In genomic region chr2:203790134-203790533, GRCh38 we compare ENCODE assay signal across 29 cellular contexts.
DNase-seq lines count a peak whose midpoint lies in the region; ATAC-seq, FAIRE-seq and TF ChIP-seq lines count a peak whose summit lies in the region.
"Had no signal": no experiment of that assay in that cellular context is flagged by ENCODE, and none has a peak within 500 bp of the region (broad histone marks: within the 10 kb centered on the region; RNA-seq: fewer than 3 reads in every experiment).

No MANE protein-coding gene starts in this region.

- no peak overlapping the region for H3K23ac ChIP-seq in IMR-90 (ENCODE audit: low read depth, low read length)

- no peak overlapping the region for H4K91ac ChIP-seq in IMR-90 (ENCODE audit: insufficient read depth, low read depth, low read length)

- H3K4me2 ChIP-seq in A549 (no peak overlapping the region), IMR-90 (ENCODE audit: low read depth, low read length) (no peak overlapping the region)

- no peak overlapping the region for H3K56ac ChIP-seq in IMR-90 (ENCODE audit: extremely low read depth, insufficient read depth, low read length)

- no TSS peak for BruUV-seq in IMR-90 (replicated peaks; lab: Mats Ljungman, UMichigan)

- H2BK15ac ChIP-seq in IMR-90 (ENCODE audit: low read depth, low read length): no peak overlapping the region

- POLR2A ChIA-PET in A549 (lab: Yijun Ruan, JAX) (no interaction called here), IMR-90 (lab: Charles Lee; ENCODE audit: unreplicated experiment) (no interaction called here)

- no peak overlapping the region for H4K8ac ChIP-seq in IMR-90 (ENCODE audit: low read depth in 2 of 2, low read length in 2 of 2)

- H2AK9ac ChIP-seq in IMR-90 (replicated peaks; ENCODE audit: low read depth, low read length, poor library complexity): no peak overlapping the region

- H3K18ac ChIP-seq in IMR-90 (ENCODE audit: low read depth, low read length): no peak overlapping the region

- TF ChIP-seq CTCF in A549 (IDR thresholded peaks at IDR 0.05): no peak
- no peak for TF ChIP-seq CTCF in IMR-90 (conservative IDR thresholded peaks at IDR 0.05; ENCODE audit: low read depth, low read length)
- no peak for TF ChIP-seq CTCF in pancreas (IDR thresholded peaks at IDR 0.05)
- TF ChIP-seq CTCF in vagina (IDR thresholded peaks at IDR 0.05): no peak

- no peaks in the 10 kb centered on the region for H3K79me1 ChIP-seq in IMR-90 (ENCODE audit: low read depth in 1 of 2, low read length in 2 of 2)

- ATAC-seq in A549 (no peak), IMR-90 (ENCODE audit: low read depth) (no peak), pancreas (no peak)
- ATAC-seq: activated CD8-positive, alpha-beta memory T cell treated with anti-CD3 and anti-CD28 coated beads, Interleukin-2, amount 10 ng/mL, durations not matched to agents 7 days and 5 days; heart right ventricle; left ventricle myocardium superior; Panc1; upper lobe of right lung had no signal

- no peak for TF ChIP-seq RAD21 in A549 (conservative IDR thresholded peaks at IDR 0.05 in 1 of 2, IDR thresholded peaks at IDR 0.05 in 1 of 2)
- TF ChIP-seq RAD21 in IMR-90 (IDR thresholded peaks at IDR 0.05; ENCODE audit: low read length): no peak

- H3K36me3 ChIP-seq in IMR-90 (ENCODE audit: control insufficient read depth, insufficient read depth, low read length) (no peaks in the 10 kb centered on the region), pancreas (no peaks in the 10 kb centered on the region), vagina (no peaks in the 10 kb centered on the region)
- H3K36me3 ChIP-seq: heart right ventricle, SJCRH30, upper lobe of right lung had no signal

- in situ Hi-C loops in IMR-90 (cut with MboI; ENCODE audit: low sequenced_read_pairs): no loop called here

- no peak overlapping the region for H4K5ac ChIP-seq in IMR-90 (ENCODE audit: low read depth, low read length)

- TF ChIP-seq POLR2A in A549 (IDR thresholded peaks at IDR 0.05; ENCODE audit: low read length) (no peak), IMR-90 (IDR thresholded peaks at IDR 0.05; ENCODE audit: low read depth, low read length) (no peak), vagina (IDR thresholded peaks at IDR 0.05) (no peak)

- 73% methylated on average over 2 of the region's 2 CpGs for WGBS in A549 (ENCODE audit: missing lambda C conversion rate)
- WGBS in IMR-90 (ENCODE audit: extremely low coverage in 2 of 2, insufficient read length in 1 of 2), 2 experiments: no CpG with 5 or more reads among the region's 2 CpGs
- WGBS in pancreas, 2 donors: 91 to 93% methylated on average over 2 of the region's 2 CpGs

- CTCF ChIA-PET in A549 (lab: Yijun Ruan, JAX): no interaction called here
- CTCF ChIA-PET in IMR-90 (lab: Yijun Ruan, JAX): no interaction called here

- H3K9me3 ChIP-seq in A549 (no peaks in the 10 kb centered on the region), IMR-90 (ENCODE audit: control insufficient read depth, insufficient read depth, low read length) (no peaks in the 10 kb centered on the region), pancreas (no peaks in the 10 kb centered on the region), vagina (no peaks in the 10 kb centered on the region)
- H3K9me3 ChIP-seq: heart right ventricle, SJCRH30, upper lobe of right lung had no signal

- no peak overlapping the region for H3K9ac ChIP-seq in IMR-90 (ENCODE audit: low read depth, low read length)

- no peak for DNase-seq in A549 (ENCODE audit: low read depth in 1 of 2, low spot score in 1 of 2)
- DNase-seq in IMR-90: peak; percentile 15
- DNase-seq in iris pigment epithelial cell (ENCODE audit: low read depth): peak; percentile 44
- no peak for DNase-seq in pancreas
- DNase-seq in vagina (ENCODE audit: extremely low spot score in 2 of 2): no peak
- no peak for DNase-seq in LoVo (ENCODE audit: low spot score)
- DNase-seq in stimulated activated CD4-positive, alpha-beta T cell treated with anti-CD3 and anti-CD28 coated beads, Interleukin-1b, Interleukin-23, amount 100 ng/mL, for 48 hours: no peak
- DNase-seq: activated CD8-positive, alpha-beta memory T cell treated with anti-CD3 and anti-CD28 coated beads, Interleukin-2, amount 10 ng/mL, durations not matched to agents 7 days and 5 days; activated naive CD4-positive, alpha-beta T cell treated with anti-CD3 and anti-CD28 coated beads, Interleukin-2, amount 50 U/mL, for 16 hours; aorta; cerebellar nuclear complex; effector CD8-positive, alpha-beta T cell; H7; heart right ventricle; left ventricle myocardium superior; NCI-H1436; NCI-H510A treated with DMSO at 0.1 percent for 48 hours; NK-92 treated with Interleukin-12 subunit alpha and Interleukin-12 subunit beta, amount 100 ng/mL, for 24 hours; SJCRH30; stimulated activated CD8-positive, alpha-beta memory T cell treated with anti-CD3 and anti-CD28 coated beads, Interleukin-4, amount 100 ng/mL, for 48 hours; upper lobe of right lung had no signal

- H3K27me3 ChIP-seq in IMR-90 (ENCODE audit: control insufficient read depth, insufficient read depth, low read length): peaks cover 3% of the 10 kb centered on the region; the same call in 1 of the 2 replicates
- H3K27me3 ChIP-seq in pancreas: no peaks in the 10 kb centered on the region
- H3K27me3 ChIP-seq in vagina: no peaks in the 10 kb centered on the region
- H3K27me3 ChIP-seq: heart right ventricle, SJCRH30, upper lobe of right lung had no signal

- H2AK5ac ChIP-seq in IMR-90 (ENCODE audit: low read depth, low read length): no peak overlapping the region

- H3K9me3 Mint-ChIP-seq in dendritic cell treated with granulocyte-macrophage colony-stimulating factor and Interleukin-4, amounts not matched to agents 40 ng/mL and 50 ng/mL, for 4 days: no peaks in the 10 kb centered on the region
- H3K9me3 Mint-ChIP-seq: activated T-helper 1 cell treated with anti-CD3 and anti-CD28 coated beads, Interleukin-12 subunit alpha, Interleukin-12 subunit beta, Interleukin-2, Interleukin-4 antibody, amounts not matched to agents 30 ng/mL and 10 ng/mL and 1 ng/mL, durations not matched to agents 14 hours and 24 hours and 36 hours; IgD-negative memory B cell; T-helper 1 cell treated with Interleukin-12 subunit alpha and Interleukin-12 subunit beta and Interleukin-4 antibody, amounts not matched to agents 30 μg/mL and 1 μg/mL, for 36 hours had no signal

- H2BK120ac ChIP-seq in IMR-90 (ENCODE audit: low read depth, low read length): no peak overlapping the region

- no peaks in the 10 kb centered on the region for H3K27me3 Mint-ChIP-seq in dendritic cell treated with granulocyte-macrophage colony-stimulating factor and Interleukin-4, amounts not matched to agents 40 ng/mL and 50 ng/mL, for 4 days
- H3K27me3 Mint-ChIP-seq: activated CD4-positive, alpha-beta T cell treated with anti-CD3 and anti-CD28 coated beads, Interleukin-2, amount 10 ng/mL, durations not matched to agents 24 days and 14 days had no signal

- H2BK5ac ChIP-seq in IMR-90 (ENCODE audit: low read depth, low read length, poor library complexity, severe bottlenecking): no peak overlapping the region

- H3K4me1 Mint-ChIP-seq in dendritic cell treated with granulocyte-macrophage colony-stimulating factor and Interleukin-4, amounts not matched to agents 40 ng/mL and 50 ng/mL, for 4 days (ENCODE audit: low read depth): peaks cover 52% of the 10 kb centered on the region
- H3K4me1 Mint-ChIP-seq: activated CD8-positive, alpha-beta memory T cell treated with anti-CD3 and anti-CD28 coated beads, Interleukin-2, amount 10 ng/mL, durations not matched to agents 7 days and 5 days; IgD-negative memory B cell had no signal

- H2AFZ ChIP-seq in IMR-90 (replicated peaks; ENCODE audit: low read length, poor library complexity): no peak overlapping the region

- no peak overlapping the region for H3K14ac ChIP-seq in IMR-90 (replicated peaks; ENCODE audit: low read depth, low read length)

- H3K4ac ChIP-seq in IMR-90 (ENCODE audit: low read depth, low read length): no peak overlapping the region

- no peaks in the 10 kb centered on the region for H3K36me3 Mint-ChIP-seq in dendritic cell treated with granulocyte-macrophage colony-stimulating factor and Interleukin-4, amounts not matched to agents 40 ng/mL and 50 ng/mL, for 4 days (ENCODE audit: low read depth)
- H3K36me3 Mint-ChIP-seq: activated CD8-positive, alpha-beta memory T cell treated with anti-CD3 and anti-CD28 coated beads, Interleukin-2, amount 10 ng/mL, durations not matched to agents 7 days and 5 days; IgD-negative memory B cell had no signal

- H3K27ac ChIP-seq in A549 (no peak overlapping the region), IMR-90 (ENCODE audit: insufficient read depth, low read length) (no peak overlapping the region), pancreas (no peak overlapping the region), vagina (no peak overlapping the region)
- H3K27ac ChIP-seq: SJCRH30, upper lobe of right lung, VCaP had no signal

- H3K4me3 ChIP-seq in A549: no peak overlapping the region
- no peak overlapping the region for H3K4me3 ChIP-seq in IMR-90 (ENCODE audit: insufficient read depth, low read depth, low read length)
- no peak overlapping the region for H3K4me3 ChIP-seq in pancreas
- no peak overlapping the region for H3K4me3 ChIP-seq in vagina
- H3K4me3 ChIP-seq: heart right ventricle, SJCRH30, upper lobe of right lung had no signal

- TF ChIP-seq EP300 in A549 (IDR thresholded peaks at IDR 0.05): no peak

- H4K20me1 ChIP-seq in IMR-90 (ENCODE audit: insufficient read depth, low read length): no peaks in the 10 kb centered on the region

- H3K9me1 ChIP-seq in IMR-90 (ENCODE audit: insufficient read depth, low read length): no peaks in the 10 kb centered on the region

- no peak overlapping the region for H3K4me3 Mint-ChIP-seq in dendritic cell treated with granulocyte-macrophage colony-stimulating factor and Interleukin-4, amounts not matched to agents 40 ng/mL and 50 ng/mL, for 4 days
- H3K4me3 Mint-ChIP-seq: activated CD4-positive, alpha-beta T cell treated with anti-CD3 and anti-CD28 coated beads, Interleukin-2, amount 10 ng/mL, durations not matched to agents 24 days and 14 days; activated CD8-positive, alpha-beta memory T cell treated with anti-CD3 and anti-CD28 coated beads, Interleukin-2, amount 10 ng/mL, durations not matched to agents 7 days and 5 days; activated T-helper 1 cell treated with anti-CD3 and anti-CD28 coated beads, Interleukin-12 subunit alpha, Interleukin-12 subunit beta, Interleukin-2, Interleukin-4 antibody, amounts not matched to agents 30 ng/mL and 10 ng/mL and 1 ng/mL, durations not matched to agents 14 hours and 24 hours and 36 hours; IgD-negative memory B cell; T-helper 1 cell treated with Interleukin-12 subunit alpha and Interleukin-12 subunit beta and Interleukin-4 antibody, amounts not matched to agents 30 μg/mL and 1 μg/mL, for 36 hours had no signal

- dilution Hi-C loops in IMR-90 (cut with HindIII; ENCODE audit: low sequenced_read_pairs, unreplicated experiment): no loop called here

- FAIRE-seq in A549 (lab: Jason Lieb, UNC): no peak
- FAIRE-seq in pancreas (lab: Jason Lieb, UNC): no peak
- FAIRE-seq: A204.1 had no signal

- H3K4me1 ChIP-seq in A549 (no peaks in the 10 kb centered on the region), IMR-90 (ENCODE audit: control insufficient read depth, insufficient read depth, low read length) (no peaks in the 10 kb centered on the region), pancreas (no peaks in the 10 kb centered on the region), vagina (peaks cover 7% of the 10 kb centered on the region)
- H3K4me1 ChIP-seq: SJCRH30 had no signal

- H2BK20ac ChIP-seq in IMR-90 (ENCODE audit: low read depth, low read length): no peak overlapping the region

- intact Hi-C loops in IMR-90 (cut with micrococcal nuclease) (no loop called here), pancreas (cut with DNase I) (no loop called here), vagina (cut with DNase I) (no loop called here)
- intact Hi-C loops in dendritic cell treated with granulocyte-macrophage colony-stimulating factor and Interleukin-4, amounts not matched to agents 40 ng/mL and 50 ng/mL, for 4 days (cut with micrococcal nuclease): no loop called here

- peak overlapping the region; percentile 56 for H3K27ac Mint-ChIP-seq in dendritic cell treated with granulocyte-macrophage colony-stimulating factor and Interleukin-4, amounts not matched to agents 40 ng/mL and 50 ng/mL, for 4 days
- H3K27ac Mint-ChIP-seq: activated CD4-positive, alpha-beta T cell treated with anti-CD3 and anti-CD28 coated beads, Interleukin-2, amount 10 ng/mL, durations not matched to agents 24 days and 14 days; activated CD8-positive, alpha-beta memory T cell treated with anti-CD3 and anti-CD28 coated beads, Interleukin-2, amount 10 ng/mL, durations not matched to agents 7 days and 5 days; activated T-helper 1 cell treated with anti-CD3 and anti-CD28 coated beads, Interleukin-12 subunit alpha, Interleukin-12 subunit beta, Interleukin-2, Interleukin-4 antibody, amounts not matched to agents 30 ng/mL and 10 ng/mL and 1 ng/mL, durations not matched to agents 14 hours and 24 hours and 36 hours; IgD-negative memory B cell; T-helper 1 cell treated with Interleukin-12 subunit alpha and Interleukin-12 subunit beta and Interleukin-4 antibody, amounts not matched to agents 30 μg/mL and 1 μg/mL, for 36 hours had no signal

Comparison
In these comparisons a context has a peak if more than half of its experiments do, and no peak if none do; other contexts are left out.
1. DNase-seq: peak in IMR-90 (single experiment) and iris pigment epithelial cell (single experiment); none in A549 (0 of 2), pancreas (0 of 6), vagina (0 of 2), LoVo (single experiment) and stimulated activated CD4-positive, alpha-beta T cell treated with anti-CD3 and anti-CD28 coated beads, Interleukin-1b, Interleukin-23, amount 100 ng/mL, for 48 hours (single experiment).